In genomic region chr7:27152816-27153486, GRCh38 we compare ENCODE assay signal across 14 cellular contexts. TPM values are rescaled to one million over a fixed set of nuclear protein-coding genes. Genes with fewer than 3 reads are reported as not detected.
DNase-seq lines count a peak whose midpoint lies in the region; FAIRE-seq and TF ChIP-seq lines count a peak whose summit lies in the region.
"Had no signal": no experiment of that assay in that cellular context is flagged by ENCODE, and none has a peak within 500 bp of the region (broad histone marks: within the 10 kb centered on the region; RNA-seq: fewer than 3 reads in every experiment).

No MANE protein-coding gene starts in this region.

- H3K9me3 ChIP-seq in left ventricle myocardium inferior (replicated peaks) = no peaks in the 10 kb centered on the region
- H3K9me3 ChIP-seq in right atrium auricular region = no peaks in the 10 kb centered on the region
- peaks cover 0 to 10% of the 10 kb centered on the region in 2 experiments; a peak in 1 of 4 replicates for H3K9me3 ChIP-seq in H1 (ENCODE audit: insufficient read depth in 2 of 2, low read depth in 1 of 2, low read length in 1 of 2)
- H3K9me3 ChIP-seq in vagina = no peaks in the 10 kb centered on the region

- 25% methylated on average over 17 of the region's 22 CpGs; no CpG with 5 or more reads in 1 of the 2 experiments for WGBS in H1 (ENCODE audit: extremely low coverage in 1 of 2, insufficient coverage in 1 of 2, insufficient read length in 1 of 2, insufficient replicate concordance in 2 of 2, low coverage in 1 of 2, low lambda C conversion rate in 2 of 2, missing lambda C conversion rate in 1 of 2), 2 experiments

- peaks cover 29 to 51% of the 10 kb centered on the region in 2 experiments for H4K20me1 ChIP-seq in H1 (replicated peaks in 1 of 2; ENCODE audit: control insufficient read depth in 1 of 2, insufficient read depth in 2 of 2, low read length in 2 of 2)

- H3K36me3 ChIP-seq in left ventricle myocardium inferior (no peaks in the 10 kb centered on the region), right atrium auricular region (no peaks in the 10 kb centered on the region), H1 (ENCODE audit: control insufficient read depth in 2 of 4, insufficient read depth in 4 of 4, low read length in 3 of 4) (peaks cover 0 to 17% (median 0%) of the 10 kb centered on the region in 4 experiments; a peak in 1 of 8 replicates), vagina (no peaks in the 10 kb centered on the region)

- H3K36me3 Mint-ChIP-seq in nephron (ENCODE audit: low read depth) = peaks cover 45% of the 10 kb centered on the region

- no peak overlapping the region for H4K5ac ChIP-seq in H1 (ENCODE audit: insufficient read length, low read depth, low read length)

- no peak overlapping the region for H3K18ac ChIP-seq in H1 (ENCODE audit: extremely low read depth, low read length)

- no peak overlapping the region for H2BK120ac ChIP-seq in H1 (replicated peaks; ENCODE audit: low read depth, low read length)

- H4K91ac ChIP-seq in H1 (replicated peaks; ENCODE audit: insufficient read length, low read length) = no peak overlapping the region

- H3K56ac ChIP-seq in H1 (replicated peaks; ENCODE audit: insufficient read length, low read depth, low read length) = no peak overlapping the region

- H2BK15ac ChIP-seq in H1 (ENCODE audit: low read length) = no peak overlapping the region

- H3K14ac ChIP-seq in H1 (ENCODE audit: insufficient read length) = no peak overlapping the region

- DNase-seq in left ventricle myocardium inferior (no peak), right atrium auricular region (ENCODE audit: low spot score) (no peak), H1 (ENCODE audit: low read depth in 1 of 2, low spot score in 2 of 2) (peak in 1 of 2 experiments; percentile 53), vagina (ENCODE audit: extremely low spot score in 2 of 2) (no peak), cerebellar nuclear complex (lab: John Stamatoyannopoulos, UW) (no peak), kidney tubule cell (ENCODE audit: low spot score) (no peak), DMS79 (lab: John Stamatoyannopoulos, UW) (no peak)
- DNase-seq: activated CD8-positive, alpha-beta T cell treated with anti-CD3 and anti-CD28 coated beads for 36 hours; NCI-H2171 treated with DMSO at 0.1 percent for 48 hours; stimulated activated naive CD8-positive, alpha-beta T cell treated with anti-CD3 and anti-CD28 coated beads, Interleukin-15, Interleukin-2, amounts not matched to agents 100 U/mL and 50 U/mL, for 24 hours had no signal

- H2BK5ac ChIP-seq in H1 (ENCODE audit: low read depth, low read length) = no peak overlapping the region

- CTCF ChIA-PET in H1 (lab: Charles Lee; ENCODE audit: partially characterized antibody) = interaction anchor here (0.8 to 6.5 kb wide), 9 partner anchors 9 to 473 kb away, joined by 3 to 80 read pairs (median 3); partner anchors contain the start of genes HOXA1, HOXA4, HOXA5 and HOXA9

- H3K23me2 ChIP-seq in H1 (ENCODE audit: low read depth, low read length) = peaks cover 2% of the 10 kb centered on the region; the same call in 1 of the 2 replicates

- H3K23ac ChIP-seq in H1 (ENCODE audit: insufficient read length) = no peak overlapping the region

- no peaks in the 10 kb centered on the region for H3K79me1 ChIP-seq in H1 (ENCODE audit: low read depth, low read length)

- TF ChIP-seq POLR2A in H1 (IDR thresholded peaks at IDR 0.05; ENCODE audit: control extremely low read depth in 1 of 2, low read depth in 2 of 2, low read length in 2 of 2) = no peak
- TF ChIP-seq POLR2A in vagina (IDR thresholded peaks at IDR 0.05) = no peak

- H2BK12ac ChIP-seq in H1 (ENCODE audit: low read depth, low read length) = no peak overlapping the region

- no peak for TF ChIP-seq CTCF in left ventricle myocardium inferior (IDR thresholded peaks at IDR 0.05; ENCODE audit: borderline replicate concordance)
- TF ChIP-seq CTCF in right atrium auricular region (IDR thresholded peaks at IDR 0.05) = no peak
- TF ChIP-seq CTCF in H1 (IDR thresholded peaks at IDR 0.05; ENCODE audit: control extremely low read depth in 1 of 3, insufficient read depth in 1 of 3, low read depth in 1 of 3, low read length in 3 of 3) = no peak
- no peak for TF ChIP-seq CTCF in nephron (IDR thresholded peaks at IDR 0.05; ENCODE audit: unreplicated experiment in 3 of 3)
- TF ChIP-seq CTCF in vagina (IDR thresholded peaks at IDR 0.05) = no peak

- H3K9me3 Mint-ChIP-seq in nephron = no peaks in the 10 kb centered on the region
- H3K9me3 Mint-ChIP-seq: activated CD8-positive, alpha-beta T cell treated with anti-CD3 and anti-CD28 coated beads for 36 hours had no signal

- no peak for TF ChIP-seq EP300 in H1 (IDR thresholded peaks at IDR 0.05; ENCODE audit: borderline replicate concordance in 1 of 2, low read depth in 2 of 2, low read length in 2 of 2)

- H3K27ac Mint-ChIP-seq in nephron = peak overlapping the region; percentile 97 to 100 (median 99)
- H3K27ac Mint-ChIP-seq: activated CD8-positive, alpha-beta T cell treated with anti-CD3 and anti-CD28 coated beads for 36 hours had no signal

- H3K27ac ChIP-seq in left ventricle myocardium inferior (replicated peaks) (no peak overlapping the region), right atrium auricular region (no peak overlapping the region), H1 (ENCODE audit: low read depth, low read length) (no peak overlapping the region), vagina (peak overlapping the region; percentile 84)
- H3K27ac ChIP-seq: C4-2B had no signal

- H3K9ac ChIP-seq in H1 (replicated peaks in 1 of 4; ENCODE audit: extremely low read depth in 1 of 4, low read depth in 3 of 4, low read length in 3 of 4) = no peak overlapping the region

- H3K27me3 Mint-ChIP-seq in nephron (ENCODE audit: low read depth) = peaks cover 4% of the 10 kb centered on the region

- no peak overlapping the region for H2AFZ ChIP-seq in H1 (ENCODE audit: low read length)

- H3K79me2 ChIP-seq in H1 (ENCODE audit: control insufficient read depth in 1 of 2, insufficient read depth in 2 of 2, low read length in 2 of 2) = no peaks in the 10 kb centered on the region

- POLR2A ChIA-PET in H1 (lab: Charles Lee; ENCODE audit: partially characterized antibody) = interaction anchor here (1.9 kb wide), 1 partner anchor 9 kb away, joined by 5 read pairs; the partner anchor contains the start of gene HOXA5

- peaks cover 54% of the 10 kb centered on the region for H3K4me1 ChIP-seq in left ventricle myocardium inferior
- H3K4me1 ChIP-seq in right atrium auricular region = peaks cover 0 to 58% of the 10 kb centered on the region in 2 donors
- peaks cover 0 to 7% (median 3%) of the 10 kb centered on the region in 4 experiments; a peak in 4 of 7 replicates for H3K4me1 ChIP-seq in H1 (replicated peaks in 1 of 4; ENCODE audit: control insufficient read depth in 3 of 4, insufficient read depth in 4 of 4, low read length in 3 of 4)
- peaks cover 67% of the 10 kb centered on the region for H3K4me1 ChIP-seq in vagina

- H2BK20ac ChIP-seq in H1 (ENCODE audit: low read length) = no peak overlapping the region

- H4K8ac ChIP-seq in H1 (ENCODE audit: extremely low read depth, insufficient read depth, low read length) = no peak overlapping the region

- peak overlapping the region; percentile 95 to 98 (median 96) for H3K4me3 Mint-ChIP-seq in nephron
- H3K4me3 Mint-ChIP-seq: activated CD8-positive, alpha-beta T cell treated with anti-CD3 and anti-CD28 coated beads for 36 hours had no signal

- FAIRE-seq in H1 (lab: Jason Lieb, UNC) = no peak

- H3K4me1 Mint-ChIP-seq in nephron = peaks cover 41% of the 10 kb centered on the region

- peaks cover 100% of the 10 kb centered on the region for H3K27me3 ChIP-seq in left ventricle myocardium inferior (ENCODE audit: low read depth)
- H3K27me3 ChIP-seq in right atrium auricular region = peaks cover 67 to 91% of the 10 kb centered on the region in 2 donors
- H3K27me3 ChIP-seq in H1 (replicated peaks in 1 of 4; ENCODE audit: control insufficient read depth in 3 of 4, extremely low read depth in 1 of 4, insufficient read depth in 3 of 4, low read length in 3 of 4) = peaks cover 98 to 100% (median 100%) of the 10 kb centered on the region in 4 experiments
- H3K27me3 ChIP-seq in vagina = no peaks in the 10 kb centered on the region

- no peak for TF ChIP-seq RAD21 in H1 (IDR thresholded peaks at IDR 0.05 in 1 of 2, conservative IDR thresholded peaks at IDR 0.05 in 1 of 2; ENCODE audit: low read depth in 2 of 2, low read length in 2 of 2)

- H3K4me2 ChIP-seq in H1 (ENCODE audit: insufficient read depth in 1 of 2, low read depth in 2 of 2, low read length in 2 of 2) = no peak overlapping the region

- H3K4me3 ChIP-seq in left ventricle myocardium inferior (peak overlapping the region; percentile 28), right atrium auricular region (peak overlapping the region in 1 of 2 donors; percentile 6), H1 (ENCODE audit: extremely low read depth in 1 of 4, insufficient read depth in 2 of 4, low read depth in 3 of 4, low read length in 4 of 4) (no peak overlapping the region), vagina (peak overlapping the region; percentile 49 to 57)

- no peak overlapping the region for H2AK5ac ChIP-seq in H1 (ENCODE audit: low read depth, low read length)

- no peak overlapping the region for H3K4ac ChIP-seq in H1 (replicated peaks; ENCODE audit: insufficient read length, low read depth, low read length)

- intact Hi-C loops in left ventricle myocardium inferior (cut with micrococcal nuclease) (no loop called here), vagina (cut with DNase I) (loop anchor here (10.0 kb wide), 1 partner anchor 948 kb away; the partner anchor contains the start of genes CBX3 and HNRNPA2B1)

RNA-seq across cellular contexts. Expression of gene HOXA3, which starts 0.6 kb away (rescaled TPM):
- not detected for total RNA-seq in left ventricle myocardium inferior
- under 1 TPM; 0.28 to 0.30 TPM for total RNA-seq in right atrium auricular region
- not detected in 2 replicates for total RNA-seq in H1 (2021; fragmentation: NEBNext Ultra II Directional; extraction: Animal tissue kit (Norgen Biotek cat#: 25700))
- not detected in 2 replicates for polyA plus RNA-seq in H1 (2011; rRNA removed)
- not detected for polyA plus RNA-seq in H1 (2011; cell fraction: cytosol; rRNA removed)
- not detected for polyA plus RNA-seq in H1 (2011; cell fraction: nucleus; rRNA removed)
- not detected in 4 replicates for polyA plus RNA-seq in H1 (2012, experiment 1 of 2)
- not detected for polyA plus RNA-seq in H1 (2012, experiment 2 of 2)
- not detected for polyA plus RNA-seq in H1 (2013, experiment 1 of 2)
- not detected for polyA plus RNA-seq in H1 (2013, experiment 2 of 2)
- not detected in 2 replicates for polyA minus RNA-seq in H1 (2011; rRNA and poly(A)+ RNA removed)
- not detected for polyA minus RNA-seq in H1 (2011; cell fraction: cytosol; rRNA and poly(A)+ RNA removed)
- not detected for polyA minus RNA-seq in H1 (2011; cell fraction: nucleus; rRNA and poly(A)+ RNA removed)
- 3.9 TPM for total RNA-seq in vagina
- total RNA-seq: activated CD8-positive, alpha-beta T cell treated with anti-CD3 and anti-CD28 coated beads for 36 hours had no signal

RNA-seq across cellular contexts. Expression of gene HOXA7, which starts 3.5 kb away (rescaled TPM):
- 0.36 TPM for total RNA-seq in left ventricle myocardium inferior
- not detected for total RNA-seq in right atrium auricular region
- not detected in 2 replicates for total RNA-seq in H1 (2021; fragmentation: NEBNext Ultra II Directional; extraction: Animal tissue kit (Norgen Biotek cat#: 25700))
- 0.03 TPM in 1 of 2 replicates, not detected in the other for polyA plus RNA-seq in H1 (2011; rRNA removed)
- polyA plus RNA-seq in H1 (2011; cell fraction: cytosol; rRNA removed) = not detected
- polyA plus RNA-seq in H1 (2011; cell fraction: nucleus; rRNA removed) = not detected
- polyA plus RNA-seq in H1 (2012, experiment 1 of 2) = not detected in 4 replicates
- not detected for polyA plus RNA-seq in H1 (2012, experiment 2 of 2)
- 0.02 TPM for polyA plus RNA-seq in H1 (2013, experiment 1 of 2)
- polyA plus RNA-seq in H1 (2013, experiment 2 of 2) = 0.02 TPM
- polyA minus RNA-seq in H1 (2011; rRNA and poly(A)+ RNA removed) = not detected in 2 replicates
- not detected for polyA minus RNA-seq in H1 (2011; cell fraction: cytosol; rRNA and poly(A)+ RNA removed)
- not detected for polyA minus RNA-seq in H1 (2011; cell fraction: nucleus; rRNA and poly(A)+ RNA removed)
- total RNA-seq in vagina = 23.8 TPM
- total RNA-seq: activated CD8-positive, alpha-beta T cell treated with anti-CD3 and anti-CD28 coated beads for 36 hours; SK-MEL-5 had no signal

RNA-seq across cellular contexts. Expression of gene HOXA6, which starts 5.4 kb away (rescaled TPM):
- not detected for total RNA-seq in left ventricle myocardium inferior
- total RNA-seq in right atrium auricular region = not detected
- not detected in 2 replicates for total RNA-seq in H1 (2021; fragmentation: NEBNext Ultra II Directional; extraction: Animal tissue kit (Norgen Biotek cat#: 25700))
- polyA plus RNA-seq in H1 (2011; rRNA removed) = not detected in 2 replicates
- polyA plus RNA-seq in H1 (2011; cell fraction: cytosol; rRNA removed) = not detected
- polyA plus RNA-seq in H1 (2011; cell fraction: nucleus; rRNA removed) = not detected
- not detected in 4 replicates for polyA plus RNA-seq in H1 (2012, experiment 1 of 2)
- polyA plus RNA-seq in H1 (2012, experiment 2 of 2) = not detected
- polyA plus RNA-seq in H1 (2013, experiment 1 of 2) = not detected
- not detected for polyA plus RNA-seq in H1 (2013, experiment 2 of 2)
- not detected in 2 replicates for polyA minus RNA-seq in H1 (2011; rRNA and poly(A)+ RNA removed)
- polyA minus RNA-seq in H1 (2011; cell fraction: cytosol; rRNA and poly(A)+ RNA removed) = not detected
- polyA minus RNA-seq in H1 (2011; cell fraction: nucleus; rRNA and poly(A)+ RNA removed) = not detected
- total RNA-seq in vagina = 1.7 TPM
- total RNA-seq: activated CD8-positive, alpha-beta T cell treated with anti-CD3 and anti-CD28 coated beads for 36 hours; mononuclear cell had no signal

RNA-seq across cellular contexts. Expression of gene HOXA5, which starts 9.5 kb away (rescaled TPM):
- total RNA-seq in left ventricle myocardium inferior (not detected), right atrium auricular region (under 1 TPM; 0.24 to 0.96 TPM), vagina (6.1 TPM)
- total RNA-seq in H1 (2021; fragmentation: NEBNext Ultra II Directional; extraction: Animal tissue kit (Norgen Biotek cat#: 25700)) = not detected in 2 replicates
- polyA plus RNA-seq in H1 (2011; rRNA removed) = not detected in 2 replicates
- not detected for polyA plus RNA-seq in H1 (2011; cell fraction: cytosol; rRNA removed)
- not detected for polyA plus RNA-seq in H1 (2011; cell fraction: nucleus; rRNA removed)
- polyA plus RNA-seq in H1 (2012, experiment 1 of 2) = not detected in 4 replicates
- polyA plus RNA-seq in H1 (2012, experiment 2 of 2) = not detected
- polyA plus RNA-seq in H1 (2013, experiment 1 of 2) = not detected
- not detected for polyA plus RNA-seq in H1 (2013, experiment 2 of 2)
- not detected in 2 replicates for polyA minus RNA-seq in H1 (2011; rRNA and poly(A)+ RNA removed)
- not detected for polyA minus RNA-seq in H1 (2011; cell fraction: cytosol; rRNA and poly(A)+ RNA removed)
- polyA minus RNA-seq in H1 (2011; cell fraction: nucleus; rRNA and poly(A)+ RNA removed) = not detected
- total RNA-seq: activated CD8-positive, alpha-beta T cell treated with anti-CD3 and anti-CD28 coated beads for 36 hours had no signal

RNA-seq across cellular contexts. Expression of gene HOXA9, which starts 12.4 kb away (rescaled TPM):
- total RNA-seq in left ventricle myocardium inferior = not detected
- total RNA-seq in right atrium auricular region = not detected
- total RNA-seq in H1 (2021; fragmentation: NEBNext Ultra II Directional; extraction: Animal tissue kit (Norgen Biotek cat#: 25700)) = not detected in 2 replicates
- not detected in 2 replicates for polyA plus RNA-seq in H1 (2011; rRNA removed)
- not detected for polyA plus RNA-seq in H1 (2011; cell fraction: cytosol; rRNA removed)
- polyA plus RNA-seq in H1 (2011; cell fraction: nucleus; rRNA removed) = not detected
- polyA plus RNA-seq in H1 (2012, experiment 1 of 2) = not detected in 4 replicates
- polyA plus RNA-seq in H1 (2012, experiment 2 of 2) = not detected
- polyA plus RNA-seq in H1 (2013, experiment 1 of 2) = not detected
- polyA plus RNA-seq in H1 (2013, experiment 2 of 2) = not detected
- polyA minus RNA-seq in H1 (2011; rRNA and poly(A)+ RNA removed) = not detected in 2 replicates
- polyA minus RNA-seq in H1 (2011; cell fraction: cytosol; rRNA and poly(A)+ RNA removed) = not detected
- not detected for polyA minus RNA-seq in H1 (2011; cell fraction: nucleus; rRNA and poly(A)+ RNA removed)
- 13.0 TPM for total RNA-seq in vagina
- total RNA-seq: activated CD8-positive, alpha-beta T cell treated with anti-CD3 and anti-CD28 coated beads for 36 hours; SK-MEL-5 had no signal

Comparison
In these comparisons a context has a peak if more than half of its experiments do, and no peak if none do; other contexts are left out.
1. H3K4me3 ChIP-seq: peak in left ventricle myocardium inferior (single experiment) and vagina (2 of 2); none in H1 (0 of 4).
2. RNA of gene HOXA7, which starts 3.5 kb away (total RNA-seq): 23.8 TPM in vagina (single experiment); 0.36 TPM in left ventricle myocardium inferior (single experiment), not detected in right atrium auricular region and not detected in H1; every median in the first group is over 10 times any median in the second.